8 cellular contexts compared by ENCODE assay signal in genomic region chr9:37422289-37423104, GRCh38. TPM values are rescaled to one million over a fixed set of nuclear protein-coding genes. Genes with fewer than 3 reads are reported as not detected.
DNase-seq lines count a peak whose midpoint lies in the region; ATAC-seq, FAIRE-seq and TF ChIP-seq lines count a peak whose summit lies in the region.

Gene GRHPR (plus strand): TSS chr9:37422696. CDS start chr9:37422751, 55 bp downstream.

- peak within 1 kb of the TSS; percentile 89 to 93 for H3K27ac ChIP-seq in kidney (ENCODE audit: low read depth in 2 of 2, low read length in 2 of 2)

- DNase-seq in AG08395 (ENCODE audit: low spot score) (peak; percentile 92), NCI-H226 (peak; percentile 42), kidney (peak; percentile 96)
- DNase-seq in activated CD4-positive, CD25-positive, alpha-beta regulatory T cell treated with anti-CD3 and anti-CD28 coated beads, Interleukin-2, amount 50 U/mL, for 16 hours (ENCODE audit: low read depth, low spot score): peak; percentile 68
- peak; percentile 78 to 84 for DNase-seq in central memory CD8-positive, alpha-beta T cell (ENCODE audit: low spot score in 2 of 2)
- DNase-seq in stimulated activated CD4-positive, alpha-beta T cell treated with anti-CD3 and anti-CD28 coated beads, Interleukin-15, amount 100 ng/mL, for 48 hours (ENCODE audit: low read depth in 2 of 2): peak; percentile 82 to 88

- no peaks in the 10 kb centered on the region for H3K27me3 Mint-ChIP-seq in central memory CD8-positive, alpha-beta T cell

- peaks cover 8 to 17% of the 10 kb centered on the region in 2 donors for H3K36me3 ChIP-seq in kidney (ENCODE audit: control insufficient read depth in 1 of 2, insufficient read depth in 2 of 2, low read length in 2 of 2)

- ATAC-seq in GM18873 (IDR thresholded peaks at IDR 0.05; ENCODE audit: low FRiP score, unreplicated experiment) (peak; percentile 88), HG03135 (IDR thresholded peaks at IDR 0.05; ENCODE audit: unreplicated experiment) (peak; percentile 94)
- peak; percentile 99 for ATAC-seq in central memory CD8-positive, alpha-beta T cell (replicated peaks; ENCODE audit: extremely low read depth, poor library complexity, severe bottlenecking)

- peaks cover 12 to 37% of the 10 kb centered on the region in 2 donors for H3K4me1 ChIP-seq in kidney (ENCODE audit: control insufficient read depth in 1 of 2, insufficient read depth in 1 of 2, low read depth in 1 of 2, low read length in 2 of 2)

- peaks cover 21% of the 10 kb centered on the region for H3K36me3 Mint-ChIP-seq in central memory CD8-positive, alpha-beta T cell (ENCODE audit: insufficient read depth)

- no peak for TF ChIP-seq CTCF in kidney (IDR thresholded peaks at IDR 0.05; ENCODE audit: borderline replicate concordance, extremely low read depth, insufficient read depth)

- H3K27ac Mint-ChIP-seq in central memory CD8-positive, alpha-beta T cell (ENCODE audit: low read depth): peak within 1 kb of the TSS; percentile 96

- intact Hi-C loops in kidney (cut with DNase I): no loop called here

- no peaks in the 10 kb centered on the region for H3K9me3 Mint-ChIP-seq in central memory CD8-positive, alpha-beta T cell

- H3K9me3 ChIP-seq in kidney (ENCODE audit: control insufficient read depth in 1 of 2, low read length in 2 of 2): no peaks in the 10 kb centered on the region

- peak within 1 kb of the TSS; percentile 86 to 91 for H3K4me3 ChIP-seq in kidney (ENCODE audit: low read length in 2 of 2)

- peaks cover 24% of the 10 kb centered on the region for H3K4me1 Mint-ChIP-seq in central memory CD8-positive, alpha-beta T cell

- no peak for FAIRE-seq in kidney (lab: Jason Lieb, UNC)

- H3K4me3 Mint-ChIP-seq in central memory CD8-positive, alpha-beta T cell: peak within 1 kb of the TSS; percentile 97

- H3K9ac ChIP-seq in kidney (ENCODE audit: low read length in 2 of 2): peak within 1 kb of the TSS; percentile 88 to 98

RNA-seq across cellular contexts. Expression of gene GRHPR, which starts in this region (rescaled TPM):
- total RNA-seq in kidney: 101 TPM
- polyA plus RNA-seq in kidney (ENCODE audit: insufficient read depth, low read depth, low replicate concordance): 257 TPM

Comparison
In these comparisons a context has a peak if more than half of its experiments do, and no peak if none do; other contexts are left out.
1. Peak in every context shown above with its lines: DNase-seq, ATAC-seq, H3K4me3 ChIP-seq and H3K27ac ChIP-seq.
2. DNase-seq: peak in every context shown above with its lines; median percentile 96 in kidney; 92 in AG08395; 85 in stimulated activated CD4-positive, alpha-beta T cell treated with anti-CD3 and anti-CD28 coated beads, Interleukin-15, amount 100 ng/mL, for 48 hours; 81 in central memory CD8-positive, alpha-beta T cell; 68 in activated CD4-positive, CD25-positive, alpha-beta regulatory T cell treated with anti-CD3 and anti-CD28 coated beads, Interleukin-2, amount 50 U/mL, for 16 hours; 42 in NCI-H226.